Comparison of ENCODE assay signal across 18 cellular contexts in genomic region chr3:188034989-188035388, GRCh38.
"Had no signal": no experiment of that assay in that cellular context is flagged by ENCODE, and none has a peak within 500 bp of the region (broad histone marks: within the 10 kb centered on the region; RNA-seq: fewer than 3 reads in every experiment).

No MANE protein-coding gene starts in this region.

- H3K9ac ChIP-seq: SK-N-SH had no signal

- H3K4me3 ChIP-seq: MG63 had no signal

- DNase-seq: KBM-7, MG63, NCI-H1092, NCI-H1105 treated with DMSO at 0.1 percent for 48 hours, NCI-H1417 treated with DMSO at 0.1 percent for 48 hours, NCI-H146, NCI-H1694 treated with DMSO at 0.1 percent for 48 hours, NCI-H1930, NCI-H2081, NCI-H2107, NCI-H2227 treated with DMSO at 0.1 percent for 48 hours, NCI-H69, NCI-H774, SHP77, SK-N-SH had no signal

- H3K9me3 ChIP-seq: MG63, SK-N-SH had no signal

- H3K27me3 ChIP-seq: MG63 had no signal

- H3K27ac ChIP-seq: HL-60, RWPE1 had no signal

- FAIRE-seq: HTR-8/SVneo had no signal

- H3K4me2 ChIP-seq: SK-N-SH had no signal

- H3K36me3 ChIP-seq: MG63 had no signal
